ENCODE assay signal across 9 cellular contexts in the genomic region with DNA sequence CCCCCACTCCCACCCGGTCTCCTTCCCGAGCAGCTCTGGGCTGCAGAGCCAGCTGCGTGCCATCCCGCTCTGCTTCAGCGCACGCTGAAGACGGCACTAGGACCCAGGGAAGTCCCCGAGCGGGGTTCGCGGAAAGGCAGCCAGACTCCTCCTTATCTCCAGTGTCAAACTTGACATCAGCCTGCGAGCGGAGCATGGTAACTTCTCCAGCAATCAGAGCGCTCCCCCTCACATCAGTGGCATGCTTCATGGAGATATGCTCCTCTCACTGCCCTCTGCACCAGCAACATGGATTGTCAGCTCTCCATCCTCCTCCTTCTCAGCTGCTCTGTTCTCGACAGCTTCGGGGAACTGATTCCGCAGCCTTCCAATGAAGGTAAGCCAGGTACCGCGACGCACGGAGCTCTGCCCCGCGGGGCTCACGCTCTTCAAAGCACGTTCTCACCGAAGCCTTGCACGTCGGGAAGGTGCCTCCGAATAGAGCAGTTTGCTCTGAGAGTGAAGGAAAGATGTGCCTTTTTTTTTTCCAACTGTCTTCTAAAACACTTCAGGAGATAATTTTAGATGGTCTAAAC. TPM values are rescaled to one million over a fixed set of nuclear protein-coding genes. Genes with fewer than 3 reads are reported as not detected.
DNase-seq lines count a peak whose midpoint lies in the region; ATAC-seq and TF ChIP-seq lines count a peak whose summit lies in the region.
"Had no signal": no experiment of that assay in that cellular context is flagged by ENCODE, and none has a peak within 500 bp of the region (broad histone marks: within the 10 kb centered on the region; RNA-seq: fewer than 3 reads in every experiment).

Gene EPHA3 (plus strand): TSS at position 161 of the 575 bp plus-strand sequence. CDS start 128 bp downstream, at position 289.

- H3K4me1 ChIP-seq in CD8-positive, alpha-beta memory T cell (ENCODE audit: insufficient read depth, low read length), result no peaks in the 10 kb centered on the region
- H3K4me1 ChIP-seq in SJSA1 (replicated peaks) (0 out of 2 replicates have a peak, but pooled peaks cover 6% of the 10 kb centered on the region), prostate gland (replicated peaks) (no peaks in the 10 kb centered on the region)

- no peak for TF ChIP-seq CTCF in prostate gland (IDR thresholded peaks at IDR 0.05)

- H3K4me1 Mint-ChIP-seq in CD8-positive, alpha-beta memory T cell, result peaks cover 4 to 18% (median 9%) of the 10 kb centered on the region in 3 donors

- H3K9me3 Mint-ChIP-seq in CD8-positive, alpha-beta memory T cell, result peaks cover 0 to 6% (median 0%) of the 10 kb centered on the region in 5 donors

- H3K4me3 ChIP-seq in CD8-positive, alpha-beta memory T cell (ENCODE audit: low read length), result no peak within 1 kb of the TSS
- H3K4me3 ChIP-seq in SJSA1 (no peak within 1 kb of the TSS), prostate gland (peak within 1 kb of the TSS; percentile 32 to 36)

- POLR2A ChIA-PET in CD8-positive, alpha-beta memory T cell (lab: Charles Lee), result no interaction called here

- CTCF ChIA-PET in CD8-positive, alpha-beta memory T cell (lab: Charles Lee), result no interaction called here

- H3K27me3 Mint-ChIP-seq in CD8-positive, alpha-beta memory T cell, result no peaks in the 10 kb centered on the region

- H3K36me3 Mint-ChIP-seq in CD8-positive, alpha-beta memory T cell, result no peaks in the 10 kb centered on the region

- ATAC-seq in GM19467 (IDR thresholded peaks at IDR 0.05; ENCODE audit: unreplicated experiment) (peak; percentile 97), HG03520 (IDR thresholded peaks at IDR 0.05; ENCODE audit: unreplicated experiment) (peak; percentile 98)

- intact Hi-C loops in prostate gland (cut with DNase I), result loop anchor here (10.0 kb wide), 1 partner anchor 987 kb away; no protein-coding TSS in a partner anchor

- no peak within 1 kb of the TSS for H3K27ac ChIP-seq in CD8-positive, alpha-beta memory T cell (ENCODE audit: low read depth, low read length)
- H3K27ac ChIP-seq in SJSA1, result no peak within 1 kb of the TSS
- H3K27ac ChIP-seq in prostate gland, result peak within 1 kb of the TSS; percentile 13 to 38

- H3K36me3 ChIP-seq in CD8-positive, alpha-beta memory T cell (ENCODE audit: insufficient read depth, low read length), result no peaks in the 10 kb centered on the region
- H3K36me3 ChIP-seq in SJSA1 (no peaks in the 10 kb centered on the region), prostate gland (no peaks in the 10 kb centered on the region)

- peak in 2 of 5 donors; percentile 34 to 48 for DNase-seq in CD8-positive, alpha-beta memory T cell
- DNase-seq in SJSA1 (ENCODE audit: low read depth in 1 of 2, low spot score in 2 of 2) (peak; percentile 6 to 44), astrocyte of the hippocampus (ENCODE audit: low read depth, low spot score) (peak; percentile 91), hepatic stellate cell (ENCODE audit: low spot score) (peak; percentile 75), prostate gland (ENCODE audit: low spot score) (peak; percentile 45), DMS79 (lab: John Stamatoyannopoulos, UW) (no peak)

- H3K4me3 Mint-ChIP-seq in CD8-positive, alpha-beta memory T cell, result peak within 1 kb of the TSS in 6 of 7 donors; percentile 0 to 72 (median 64)

- no peaks in the 10 kb centered on the region for H3K27me3 ChIP-seq in CD8-positive, alpha-beta memory T cell (ENCODE audit: insufficient read depth, low read length, poor library complexity, severe bottlenecking)
- H3K27me3 ChIP-seq in SJSA1 (replicated peaks), result peaks cover 8% of the 10 kb centered on the region; the same call in 1 of the 2 replicates
- no peaks in the 10 kb centered on the region for H3K27me3 ChIP-seq in prostate gland (replicated peaks; ENCODE audit: insufficient read depth)

- TF ChIP-seq POLR2A in prostate gland (IDR thresholded peaks at IDR 0.05), result no peak

- WGBS in prostate gland, result 2% methylated on average over 25 of the region's 29 CpGs

- no peak within 1 kb of the TSS for H3K27ac Mint-ChIP-seq in CD8-positive, alpha-beta memory T cell

- no peaks in the 10 kb centered on the region for H3K9me3 ChIP-seq in CD8-positive, alpha-beta memory T cell (ENCODE audit: low read length)
- H3K9me3 ChIP-seq in SJSA1 (replicated peaks) (no peaks in the 10 kb centered on the region), prostate gland (no peaks in the 10 kb centered on the region)

RNA-seq across cellular contexts. Expression of gene EPHA3, which starts in this region (rescaled TPM):
- total RNA-seq in CD8-positive, alpha-beta memory T cell, result not detected
- not detected for polyA plus RNA-seq in CD8-positive, alpha-beta memory T cell
- total RNA-seq in SJSA1 (2014; rRNA removed; shearing (Covaris generic)), result 0.03 TPM in 1 of 2 replicates, not detected in the other
- total RNA-seq in prostate gland, result 10 to 100 TPM in 1 of 2 donors, 1 to 10 TPM in 1; 9.4 to 11.9 TPM
- total RNA-seq: T-helper 1 cell treated with Interleukin-12 subunit alpha and Interleukin-12 subunit beta and Interleukin-4 antibody, amounts not matched to agents 30 ng/mL and 1 ng/mL, for 36 hours had no signal

Comparison
In these comparisons a context has a peak if more than half of its experiments do, and no peak if none do; other contexts are left out.
1. RNA of gene EPHA3 (total RNA-seq): 9.4 to 11.9 TPM in prostate gland; not detected in CD8-positive, alpha-beta memory T cell and 0.03 TPM in SJSA1; every median in the first group is over 4 times any median in the second.
2. Peak in DNase-seq in SJSA1; RNA of the gene not detected or under 1 TPM.
3. H3K27ac ChIP-seq: peak in prostate gland (2 of 2); none in CD8-positive, alpha-beta memory T cell (single experiment) and SJSA1 (single experiment).
4. H3K4me3 ChIP-seq: peak in prostate gland (2 of 2); none in CD8-positive, alpha-beta memory T cell (single experiment) and SJSA1 (single experiment).